In the genomic region with DNA sequence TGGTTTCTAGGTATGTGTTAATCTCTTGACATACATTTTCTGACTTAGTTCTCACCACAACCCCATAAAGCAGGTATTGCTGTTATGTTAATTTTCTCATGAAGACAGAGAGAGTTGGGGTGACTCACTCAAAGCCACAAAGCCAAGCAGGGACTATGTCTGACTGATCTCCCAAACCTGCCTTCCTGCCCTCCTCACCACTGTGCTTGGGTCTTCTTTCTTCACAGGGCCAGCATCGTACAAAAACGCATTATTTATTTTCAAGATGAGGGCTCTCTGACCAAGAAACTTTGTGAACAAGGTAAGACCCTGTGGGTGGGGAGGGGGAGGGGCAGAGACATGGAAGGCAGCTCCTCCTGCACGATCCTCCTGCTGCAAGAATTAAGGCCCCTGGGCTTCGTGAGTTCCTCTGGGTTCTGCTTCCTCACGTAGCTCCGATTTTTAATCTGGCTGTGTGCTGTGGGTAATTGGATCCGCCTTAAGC, we compare ENCODE assay signal across 9 cellular contexts.
DNase-seq lines count a peak whose midpoint lies in the region; ATAC-seq and TF ChIP-seq lines count a peak whose summit lies in the region.
"Had no signal": no experiment of that assay in that cellular context is flagged by ENCODE, and none has a peak within 500 bp of the region (broad histone marks: within the 10 kb centered on the region; RNA-seq: fewer than 3 reads in every experiment).

No MANE protein-coding gene starts in this region.

- H3K36me3 ChIP-seq in prostate gland, result no peaks in the 10 kb centered on the region
- H3K36me3 ChIP-seq: neutrophil had no signal

- H3K4me3 ChIP-seq in prostate gland, result no peak overlapping the region

- TF ChIP-seq CTCF in prostate gland (IDR thresholded peaks at IDR 0.05), result no peak

- no peak for TF ChIP-seq POLR2A in prostate gland (IDR thresholded peaks at IDR 0.05)

- intact Hi-C loops in prostate gland (cut with DNase I), result no loop called here

- H3K9me3 ChIP-seq in prostate gland, result no peaks in the 10 kb centered on the region
- H3K9me3 ChIP-seq: neutrophil had no signal

- H3K27ac ChIP-seq in prostate gland, result no peak overlapping the region

- ATAC-seq in HG02571 (IDR thresholded peaks at IDR 0.05; ENCODE audit: unreplicated experiment) (no peak), HG03571 (IDR thresholded peaks at IDR 0.05; ENCODE audit: unreplicated experiment) (no peak)

- no peaks in the 10 kb centered on the region for H3K4me1 ChIP-seq in prostate gland (replicated peaks)

- DNase-seq in NCI-H82 treated with DMSO at 0.1 percent for 48 hours (lab: John Stamatoyannopoulos, UW; ENCODE audit: unreplicated experiment) (peak; percentile 76), iPS-NIHi7 (ENCODE audit: extremely low spot score) (peak; percentile 33), prostate gland (ENCODE audit: low spot score) (no peak), NCI-H1417 (lab: John Stamatoyannopoulos, UW) (no peak)
- peak; percentile 66 for DNase-seq in activated CD8-positive, alpha-beta memory T cell treated with anti-CD3 and anti-CD28 coated beads, Interleukin-2, amount 50 U/mL, for 48 hours
- peak; percentile 35 to 40 for DNase-seq in stimulated activated CD8-positive, alpha-beta memory T cell treated with anti-CD3 and anti-CD28 coated beads, Interleukin-7, amount 100 ng/mL, for 4 hours (ENCODE audit: low read depth in 2 of 2)

- 92% methylated on average over 7 of the region's 7 CpGs for WGBS in prostate gland

- no peaks in the 10 kb centered on the region for H3K27me3 ChIP-seq in prostate gland (replicated peaks; ENCODE audit: insufficient read depth)
- H3K27me3 ChIP-seq: neutrophil had no signal

Comparison
In these comparisons a context has a peak if more than half of its experiments do, and no peak if none do; other contexts are left out.
1. DNase-seq: peak in NCI-H82 treated with DMSO at 0.1 percent for 48 hours (single experiment), activated CD8-positive, alpha-beta memory T cell treated with anti-CD3 and anti-CD28 coated beads, Interleukin-2, amount 50 U/mL, for 48 hours (single experiment), iPS-NIHi7 (single experiment) and stimulated activated CD8-positive, alpha-beta memory T cell treated with anti-CD3 and anti-CD28 coated beads, Interleukin-7, amount 100 ng/mL, for 4 hours (2 of 2); none in prostate gland (single experiment) and NCI-H1417 (0 of 3).